ENCODE assay signal across 8 cellular contexts in the genomic region with DNA sequence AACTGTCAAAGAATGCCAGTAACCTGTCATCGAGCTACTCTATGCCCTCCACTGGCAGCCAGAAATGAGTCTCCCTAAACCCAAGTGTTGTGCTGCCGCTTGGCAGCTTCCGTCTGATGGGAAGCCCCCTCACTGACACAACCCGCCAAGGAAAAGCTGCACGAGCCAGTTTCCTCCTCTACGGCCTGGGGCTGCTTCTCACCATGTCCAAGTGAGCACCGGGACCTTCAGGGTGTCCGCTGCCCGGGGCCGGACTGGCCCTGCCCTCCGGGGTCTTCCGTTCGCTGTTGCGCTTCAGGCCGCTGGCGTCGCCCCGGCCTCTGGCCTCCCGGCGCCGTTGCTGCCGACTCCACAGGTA. TPM values are rescaled to one million over a fixed set of nuclear protein-coding genes. Genes with fewer than 3 reads are reported as not detected.
A peak's percentile ranks its signal among the peaks of the same experiment; 100 is the strongest.
DNase-seq lines count a peak whose midpoint lies in the region; ATAC-seq and TF ChIP-seq lines count a peak whose summit lies in the region.

No MANE protein-coding gene starts in this region.

- intact Hi-C loops in dendritic cell treated with granulocyte-macrophage colony-stimulating factor and Interleukin-4, amounts not matched to agents 40 ng/mL and 50 ng/mL, for 4 days (cut with micrococcal nuclease): loop anchor here (2.0 to 5.0 kb wide), 4 partner anchors 66 to 1172 kb away; partner anchors contain the start of genes CMSS1, NIT2, PCNP and SENP7

- no peaks in the 10 kb centered on the region for H3K36me3 ChIP-seq in mesendoderm (ENCODE audit: control insufficient read depth, insufficient read depth, low read length)

- H3K9me3 Mint-ChIP-seq in dendritic cell treated with granulocyte-macrophage colony-stimulating factor and Interleukin-4, amounts not matched to agents 40 ng/mL and 50 ng/mL, for 4 days: no peaks in the 10 kb centered on the region

- no peak overlapping the region for H2BK15ac ChIP-seq in mesendoderm (replicated peaks; ENCODE audit: low read depth)

- ATAC-seq in GM19043 (IDR thresholded peaks at IDR 0.05; ENCODE audit: low read depth, unreplicated experiment) (peak; percentile 6), HG03354 (IDR thresholded peaks at IDR 0.05; ENCODE audit: poor library complexity, severe bottlenecking, unreplicated experiment) (peak; percentile 22)
- peak; percentile 22 for ATAC-seq in stimulated activated naive CD8-positive, alpha-beta T cell treated with anti-CD3 and anti-CD28 coated beads, Interleukin-15, Interleukin-2, amounts not matched to agents 100 U/mL and 50 U/mL, for 24 hours

- peaks cover 37% of the 10 kb centered on the region for H3K4me1 Mint-ChIP-seq in dendritic cell treated with granulocyte-macrophage colony-stimulating factor and Interleukin-4, amounts not matched to agents 40 ng/mL and 50 ng/mL, for 4 days (ENCODE audit: low read depth)

- H3K36me3 Mint-ChIP-seq in dendritic cell treated with granulocyte-macrophage colony-stimulating factor and Interleukin-4, amounts not matched to agents 40 ng/mL and 50 ng/mL, for 4 days (ENCODE audit: low read depth): peaks cover 23% of the 10 kb centered on the region

- H3K9ac ChIP-seq in mesendoderm (ENCODE audit: low read length): peak overlapping the region; percentile 91

- H3K27ac Mint-ChIP-seq in dendritic cell treated with granulocyte-macrophage colony-stimulating factor and Interleukin-4, amounts not matched to agents 40 ng/mL and 50 ng/mL, for 4 days: peak overlapping the region; percentile 98

- H3K23ac ChIP-seq in mesendoderm (ENCODE audit: low read length): no peak overlapping the region

- TF ChIP-seq CTCF in AG04449 (IDR thresholded peaks at IDR 0.05; ENCODE audit: insufficient read depth, low read length, missing control alignments): no peak
- no peak for TF ChIP-seq CTCF in VCaP (conservative IDR thresholded peaks at IDR 0.05)

- no peak overlapping the region for H2AK5ac ChIP-seq in mesendoderm (ENCODE audit: low read length)

- H3K27ac ChIP-seq in VCaP (peak overlapping the region; percentile 87), mesendoderm (ENCODE audit: low read depth, low read length) (no peak overlapping the region)

- peak overlapping the region; percentile 85 for H3K4me2 ChIP-seq in mesendoderm (ENCODE audit: low read length)

- H3K4me1 ChIP-seq in mesendoderm (ENCODE audit: control insufficient read depth, low read depth, low read length): peaks cover 4% of the 10 kb centered on the region

- no peak overlapping the region for H4K8ac ChIP-seq in mesendoderm (ENCODE audit: low read depth, low read length)

- peak overlapping the region; percentile 7 for H3K4ac ChIP-seq in mesendoderm (ENCODE audit: low read depth, low read length)

- peak overlapping the region; percentile 88 for H3K56ac ChIP-seq in mesendoderm (ENCODE audit: low read length)

- DNase-seq in AG04449 (ENCODE audit: low read depth, low spot score): no peak
- DNase-seq in mesendoderm: peak; percentile 22
- DNase-seq in stimulated activated naive CD8-positive, alpha-beta T cell treated with anti-CD3 and anti-CD28 coated beads, Interleukin-15, Interleukin-2, amounts not matched to agents 100 U/mL and 50 U/mL, for 24 hours: peak; percentile 47
- no peak for DNase-seq in SKM-1 treated with dmso at 0.1 percent for 144 hours (lab: John Stamatoyannopoulos, UW; ENCODE audit: unreplicated experiment)

- H3K79me1 ChIP-seq in mesendoderm (ENCODE audit: low read length): peaks cover 7% of the 10 kb centered on the region

- CTCF ChIA-PET in AG04449 (lab: Yijun Ruan, JAX): interaction anchor here (1.1 kb wide), 1 partner anchor 180 kb away, joined by 3 read pairs; no protein-coding TSS in a partner anchor

- H2BK5ac ChIP-seq in mesendoderm (ENCODE audit: low read length): no peak overlapping the region

- peak overlapping the region; percentile 84 for H3K4me3 ChIP-seq in AG04449 (ENCODE audit: low read depth, low read length)
- peak overlapping the region; percentile 84 for H3K4me3 ChIP-seq in mesendoderm (ENCODE audit: low read length)

- POLR2A ChIA-PET in AG04449 (lab: Yijun Ruan, JAX): interaction anchor here (1.2 kb wide), 1 partner anchor 27 kb away, joined by 5 read pairs; no protein-coding TSS in a partner anchor

- H2BK120ac ChIP-seq in mesendoderm (ENCODE audit: low read depth, low read length): no peak overlapping the region

- H4K5ac ChIP-seq in mesendoderm (ENCODE audit: low read length): no peak overlapping the region

- WGBS in mesendoderm (ENCODE audit: extremely low coverage, insufficient coverage, low lambda C conversion rate): no CpG with 5 or more reads among the region's 22 CpGs

- no peak overlapping the region for H3K18ac ChIP-seq in mesendoderm (ENCODE audit: low read length)

- no peaks in the 10 kb centered on the region for H3K27me3 ChIP-seq in mesendoderm (ENCODE audit: insufficient read depth, low read length, poor library complexity)

- H3K4me3 Mint-ChIP-seq in dendritic cell treated with granulocyte-macrophage colony-stimulating factor and Interleukin-4, amounts not matched to agents 40 ng/mL and 50 ng/mL, for 4 days: peak overlapping the region; percentile 96

- H3K27me3 Mint-ChIP-seq in dendritic cell treated with granulocyte-macrophage colony-stimulating factor and Interleukin-4, amounts not matched to agents 40 ng/mL and 50 ng/mL, for 4 days: no peaks in the 10 kb centered on the region

- peaks cover 41% of the 10 kb centered on the region for H3K79me2 ChIP-seq in mesendoderm (ENCODE audit: control insufficient read depth, insufficient read depth, low read length)

RNA-seq across cellular contexts. Expression of gene TOMM70, which starts 0.5 kb away (rescaled TPM):
- 37.3 TPM for polyA plus RNA-seq in mesendoderm (2013, experiment 1 of 2)
- 35.8 TPM for polyA plus RNA-seq in mesendoderm (2013, experiment 2 of 2)

RNA-seq across cellular contexts. Expression of gene LNP1, which starts 0.9 kb away (rescaled TPM):
- polyA plus RNA-seq in mesendoderm (2013, experiment 1 of 2): 3.8 TPM
- polyA plus RNA-seq in mesendoderm (2013, experiment 2 of 2): 3.4 TPM

Comparison
In these comparisons a context has a peak if more than half of its experiments do, and no peak if none do; other contexts are left out.
1. DNase-seq: peak in mesendoderm (single experiment) and stimulated activated naive CD8-positive, alpha-beta T cell treated with anti-CD3 and anti-CD28 coated beads, Interleukin-15, Interleukin-2, amounts not matched to agents 100 U/mL and 50 U/mL, for 24 hours (single experiment); none in AG04449 (single experiment) and SKM-1 treated with dmso at 0.1 percent for 144 hours (single experiment).
2. Peak in every context shown above with its lines, with median percentiles within 50 percentile points of each other: ATAC-seq.